9 cellular contexts compared by ENCODE assay signal in genomic region chr7:47937711-47938573, GRCh38. TPM values are rescaled to one million over a fixed set of nuclear protein-coding genes. Genes with fewer than 3 reads are reported as not detected.
DNase-seq lines count a peak whose midpoint lies in the region; ATAC-seq and TF ChIP-seq lines count a peak whose summit lies in the region.
"Had no signal": no experiment of that assay in that cellular context is flagged by ENCODE, and none has a peak within 500 bp of the region (broad histone marks: within the 10 kb centered on the region; RNA-seq: fewer than 3 reads in every experiment).

No MANE protein-coding gene starts in this region.

- H3K79me2 ChIP-seq in smooth muscle cell (ENCODE audit: low read depth), result no peaks in the 10 kb centered on the region

- H3K27ac ChIP-seq in smooth muscle cell (ENCODE audit: low read depth) (no peak overlapping the region), breast epithelium (no peak overlapping the region), body of pancreas (no peak overlapping the region)

- no peak overlapping the region for H3K4me2 ChIP-seq in smooth muscle cell

- H3K27me3 Mint-ChIP-seq in osteocyte (ENCODE audit: unreplicated experiment), result no peaks in the 10 kb centered on the region

- H2AFZ ChIP-seq in smooth muscle cell (ENCODE audit: low read depth), result no peak overlapping the region

- H3K27ac Mint-ChIP-seq in activated naive CD4-positive, alpha-beta T cell treated with anti-CD3 and anti-CD28 coated beads, Interleukin-2, amount 50 U/mL, for 72 hours, result peak overlapping the region; percentile 13 to 85
- H3K27ac Mint-ChIP-seq in osteocyte (ENCODE audit: unreplicated experiment), result no peak overlapping the region

- H3K9me3 Mint-ChIP-seq in activated naive CD4-positive, alpha-beta T cell treated with anti-CD3 and anti-CD28 coated beads, Interleukin-2, amount 50 U/mL, for 72 hours, result no peaks in the 10 kb centered on the region
- no peaks in the 10 kb centered on the region for H3K9me3 Mint-ChIP-seq in osteocyte (ENCODE audit: unreplicated experiment)

- TF ChIP-seq CTCF in osteocyte (IDR thresholded peaks at IDR 0.05) (no peak), smooth muscle cell (IDR thresholded peaks at IDR 0.05; ENCODE audit: borderline replicate concordance, insufficient read depth, poor library complexity, severe bottlenecking) (no peak), breast epithelium (IDR thresholded peaks at IDR 0.05) (no peak), body of pancreas (IDR thresholded peaks at IDR 0.05) (no peak)

- H3K4me3 Mint-ChIP-seq in osteocyte (ENCODE audit: unreplicated experiment), result no peak overlapping the region

- H3K9ac ChIP-seq in smooth muscle cell (ENCODE audit: low read depth), result no peak overlapping the region

- H3K36me3 ChIP-seq in smooth muscle cell (ENCODE audit: low read depth), result no peaks in the 10 kb centered on the region
- H3K36me3 ChIP-seq in breast epithelium, result no peaks in the 10 kb centered on the region
- H3K36me3 ChIP-seq in body of pancreas (replicated peaks in 1 of 2; ENCODE audit: insufficient read depth in 1 of 2, low read depth in 2 of 2), result no peaks in the 10 kb centered on the region

- peaks cover 5% of the 10 kb centered on the region for H3K4me1 ChIP-seq in smooth muscle cell (ENCODE audit: low read depth)
- no peaks in the 10 kb centered on the region for H3K4me1 ChIP-seq in breast epithelium
- no peaks in the 10 kb centered on the region for H3K4me1 ChIP-seq in body of pancreas

- H3F3A ChIP-seq in smooth muscle cell (ENCODE audit: low read depth), result no peaks in the 10 kb centered on the region

- H3K9me3 ChIP-seq in smooth muscle cell (replicated peaks; ENCODE audit: low read depth), result no peaks in the 10 kb centered on the region
- H3K9me3 ChIP-seq in breast epithelium, result no peaks in the 10 kb centered on the region
- no peaks in the 10 kb centered on the region for H3K9me3 ChIP-seq in body of pancreas

- no peak for DNase-seq in activated naive CD4-positive, alpha-beta T cell treated with anti-CD3 and anti-CD28 coated beads, Interleukin-2, amount 50 U/mL, for 72 hours (ENCODE audit: low spot score in 2 of 2)
- no peak for DNase-seq in activated naive CD4-positive, alpha-beta T cell (lab: John Stamatoyannopoulos, UW)
- DNase-seq in osteocyte (ENCODE audit: extremely low spot score, unreplicated experiment) (peak; percentile 62), smooth muscle cell (lab: John Stamatoyannopoulos, UW; ENCODE audit: unreplicated experiment) (no peak), breast epithelium (ENCODE audit: low spot score in 2 of 2) (no peak), body of pancreas (no peak)
- DNase-seq: NCI-H2227 treated with DMSO at 0.1 percent for 48 hours had no signal

- no peak for TF ChIP-seq POLR2A in breast epithelium (IDR thresholded peaks at IDR 0.05)
- TF ChIP-seq POLR2A in body of pancreas (IDR thresholded peaks at IDR 0.05), result no peak

- no peaks in the 10 kb centered on the region for H3K36me3 Mint-ChIP-seq in activated naive CD4-positive, alpha-beta T cell treated with anti-CD3 and anti-CD28 coated beads, Interleukin-2, amount 50 U/mL, for 72 hours
- no peaks in the 10 kb centered on the region for H3K36me3 Mint-ChIP-seq in osteocyte (ENCODE audit: unreplicated experiment)

- H3K4me3 ChIP-seq in smooth muscle cell (no peak overlapping the region), breast epithelium (no peak overlapping the region), body of pancreas (no peak overlapping the region)

- peaks cover 39% of the 10 kb centered on the region for H3K4me1 Mint-ChIP-seq in osteocyte (ENCODE audit: unreplicated experiment)

- H3K27me3 ChIP-seq in smooth muscle cell (ENCODE audit: low read depth), result no peaks in the 10 kb centered on the region
- H3K27me3 ChIP-seq in breast epithelium, result no peaks in the 10 kb centered on the region
- no peaks in the 10 kb centered on the region for H3K27me3 ChIP-seq in body of pancreas

- H4K20me1 ChIP-seq in smooth muscle cell (ENCODE audit: low read depth), result no peaks in the 10 kb centered on the region

- intact Hi-C loops in breast epithelium (cut with DNase I; ENCODE audit: low total_unique reads), result no loop called here
- intact Hi-C loops in body of pancreas (cut with DNase I), result no loop called here

- ATAC-seq in activated naive CD4-positive, alpha-beta T cell treated with anti-CD3 and anti-CD28 coated beads, Interleukin-2, amount 50 U/mL, for 72 hours, result no peak
- ATAC-seq in GM21825 (IDR thresholded peaks at IDR 0.05; ENCODE audit: unreplicated experiment) (peak; percentile 64), HG03469 (IDR thresholded peaks at IDR 0.05; ENCODE audit: unreplicated experiment) (peak; percentile 43), body of pancreas (no peak)

- WGBS in smooth muscle cell (ENCODE audit: low lambda C conversion rate), result 93% methylated on average over 11 of the region's 11 CpGs
- WGBS in body of pancreas, 2 donors, result 71 to 80% methylated on average over 6 to 11 of the region's 11 CpGs

RNA-seq across cellular contexts. Expression of gene PKD1L1, which starts 10.3 kb away (rescaled TPM):
- under 1 TPM; 0.05 to 0.14 TPM for total RNA-seq in activated naive CD4-positive, alpha-beta T cell treated with anti-CD3 and anti-CD28 coated beads, Interleukin-2, amount 50 U/mL, for 72 hours
- total RNA-seq in osteocyte, result 0.05 and 0.13 TPM in 2 replicates
- total RNA-seq in smooth muscle cell, result 0.04 and 0.18 TPM in 2 replicates
- polyA plus RNA-seq in smooth muscle cell, result 0.06 TPM in 1 of 2 replicates, not detected in the other
- under 1 TPM; 0.32 to 0.44 (median 0.33) TPM for total RNA-seq in breast epithelium
- 1 to 10 TPM in 1 of 2 donors, under 1 TPM in 1; 0.26 to 4.0 TPM for total RNA-seq in body of pancreas

RNA-seq across cellular contexts. Expression of gene HUS1, which starts 41.5 kb away (rescaled TPM):
- 10 to 100 TPM; 33.7 to 76.2 TPM for total RNA-seq in activated naive CD4-positive, alpha-beta T cell treated with anti-CD3 and anti-CD28 coated beads, Interleukin-2, amount 50 U/mL, for 72 hours
- 28.8 and 33.9 TPM in 2 replicates for total RNA-seq in osteocyte
- 35.8 and 39.1 TPM in 2 replicates for total RNA-seq in smooth muscle cell
- polyA plus RNA-seq in smooth muscle cell, result 13.2 and 17.4 TPM in 2 replicates
- total RNA-seq in breast epithelium, result 10 to 100 TPM; 26.5 to 46.2 (median 31.5) TPM
- total RNA-seq in body of pancreas, result 10 to 100 TPM; 15.2 to 16.9 TPM

Comparison
In these comparisons a context has a peak if more than half of its experiments do, and no peak if none do; other contexts are left out.
1. ATAC-seq: peak in GM21825 (single experiment) and HG03469 (single experiment); none in activated naive CD4-positive, alpha-beta T cell treated with anti-CD3 and anti-CD28 coated beads, Interleukin-2, amount 50 U/mL, for 72 hours (0 of 2) and body of pancreas (single experiment).